8 cellular contexts compared by ENCODE assay signal in genomic region chr7:8177109-8177933, GRCh38.
A peak's percentile ranks its signal among the peaks of the same experiment; 100 is the strongest.
DNase-seq lines count a peak whose midpoint lies in the region; ATAC-seq lines count a peak whose summit lies in the region.

No MANE protein-coding gene starts in this region.

- peaks cover 51% of the 10 kb centered on the region for H3K4me1 ChIP-seq in CD4-positive, CD25-positive, alpha-beta regulatory T cell (ENCODE audit: control insufficient read depth, insufficient read depth, low read length, poor library complexity, severe bottlenecking)

- H3K27ac ChIP-seq in CD4-positive, CD25-positive, alpha-beta regulatory T cell (ENCODE audit: insufficient read depth, low read length, poor library complexity, severe bottlenecking): peak overlapping the region; percentile 84

- H3K9me3 Mint-ChIP-seq in CD4-positive, CD25-positive, alpha-beta regulatory T cell: peaks cover 0 to 3% (median 0%) of the 10 kb centered on the region in 7 donors
- H3K9me3 Mint-ChIP-seq in activated naive CD4-positive, alpha-beta T cell treated with anti-CD3 and anti-CD28 coated beads, Interleukin-2, amount 50 U/mL, for 72 hours: peaks cover 0 to 8% of the 10 kb centered on the region in 2 donors

- H3K4me3 ChIP-seq in CD4-positive, CD25-positive, alpha-beta regulatory T cell (ENCODE audit: low read depth, low read length): peak overlapping the region; percentile 82

- peak overlapping the region; percentile 82 to 85 (median 84) for H3K4me3 Mint-ChIP-seq in CD4-positive, CD25-positive, alpha-beta regulatory T cell

- ATAC-seq in CD4-positive, CD25-positive, alpha-beta regulatory T cell (ENCODE audit: low read depth in 2 of 2): no peak
- ATAC-seq in GM19372 (IDR thresholded peaks at IDR 0.05; ENCODE audit: low read depth, unreplicated experiment) (peak; percentile 46), HG03378 (IDR thresholded peaks at IDR 0.05; ENCODE audit: unreplicated experiment) (peak; percentile 42), left lobe of liver (no peak)
- no peak for ATAC-seq in activated naive CD4-positive, alpha-beta T cell treated with anti-CD3 and anti-CD28 coated beads, Interleukin-2, amount 50 U/mL, for 72 hours

- DNase-seq in CD4-positive, CD25-positive, alpha-beta regulatory T cell: peak in 2 of 3 donors; percentile 49 to 77
- no peak for DNase-seq in activated naive CD4-positive, alpha-beta T cell treated with anti-CD3 and anti-CD28 coated beads, Interleukin-2, amount 50 U/mL, for 72 hours (ENCODE audit: low spot score in 2 of 2)
- DNase-seq in GM03348 (ENCODE audit: low spot score): no peak
- DNase-seq in NCI-H1092 (lab: John Stamatoyannopoulos, UW): no peak
- DNase-seq in left lobe of liver (ENCODE audit: low spot score): no peak
- no peak for DNase-seq in NCI-H345 treated with DMSO at 0.1 percent for 48 hours (lab: John Stamatoyannopoulos, UW; ENCODE audit: unreplicated experiment)

- no peaks in the 10 kb centered on the region for H3K36me3 ChIP-seq in CD4-positive, CD25-positive, alpha-beta regulatory T cell (ENCODE audit: control insufficient read depth, insufficient read depth, low read length)

- no peaks in the 10 kb centered on the region for H3K9me3 ChIP-seq in CD4-positive, CD25-positive, alpha-beta regulatory T cell (ENCODE audit: control insufficient read depth in 2 of 2, low read length in 2 of 2)

- peaks cover 19 to 68% (median 55%) of the 10 kb centered on the region in 4 donors for H3K4me1 Mint-ChIP-seq in CD4-positive, CD25-positive, alpha-beta regulatory T cell

- H3K27me3 Mint-ChIP-seq in CD4-positive, CD25-positive, alpha-beta regulatory T cell: no peaks in the 10 kb centered on the region

- peak overlapping the region; percentile 95 to 100 (median 96) for H3K27ac Mint-ChIP-seq in CD4-positive, CD25-positive, alpha-beta regulatory T cell
- H3K27ac Mint-ChIP-seq in activated naive CD4-positive, alpha-beta T cell treated with anti-CD3 and anti-CD28 coated beads, Interleukin-2, amount 50 U/mL, for 72 hours: peak overlapping the region; percentile 89 to 97

- no peaks in the 10 kb centered on the region for H3K27me3 ChIP-seq in CD4-positive, CD25-positive, alpha-beta regulatory T cell (ENCODE audit: control insufficient read depth, insufficient read depth, low read length)

- H3K36me3 Mint-ChIP-seq in CD4-positive, CD25-positive, alpha-beta regulatory T cell: no peaks in the 10 kb centered on the region
- peaks cover 0 to 12% of the 10 kb centered on the region in 2 donors for H3K36me3 Mint-ChIP-seq in activated naive CD4-positive, alpha-beta T cell treated with anti-CD3 and anti-CD28 coated beads, Interleukin-2, amount 50 U/mL, for 72 hours

Comparison
In these comparisons a context has a peak if more than half of its experiments do, and no peak if none do; other contexts are left out.
1. ATAC-seq: peak in GM19372 (single experiment) and HG03378 (single experiment); none in CD4-positive, CD25-positive, alpha-beta regulatory T cell (0 of 2), activated naive CD4-positive, alpha-beta T cell treated with anti-CD3 and anti-CD28 coated beads, Interleukin-2, amount 50 U/mL, for 72 hours (0 of 2) and left lobe of liver (single experiment).
2. DNase-seq: peak in CD4-positive, CD25-positive, alpha-beta regulatory T cell (2 of 3); none in activated naive CD4-positive, alpha-beta T cell treated with anti-CD3 and anti-CD28 coated beads, Interleukin-2, amount 50 U/mL, for 72 hours (0 of 2), GM03348 (single experiment), NCI-H1092 (single experiment), left lobe of liver (single experiment) and NCI-H345 treated with DMSO at 0.1 percent for 48 hours (single experiment).